ENCODE assay signal across 16 cellular contexts in genomic region chr10:79075418-79075817, GRCh38. TPM values are rescaled to one million over a fixed set of nuclear protein-coding genes. Genes with fewer than 3 reads are reported as not detected.
DNase-seq lines count a peak whose midpoint lies in the region; ATAC-seq, FAIRE-seq and TF ChIP-seq lines count a peak whose summit lies in the region.
"Had no signal": no experiment of that assay in that cellular context is flagged by ENCODE, and none has a peak within 500 bp of the region (broad histone marks: within the 10 kb centered on the region; RNA-seq: fewer than 3 reads in every experiment).

No MANE protein-coding gene starts in this region.

- no peak overlapping the region for H2BK120ac ChIP-seq in IMR-90 (ENCODE audit: low read depth, low read length)

- no peak overlapping the region for H3K56ac ChIP-seq in IMR-90 (ENCODE audit: extremely low read depth, insufficient read depth, low read length)

- H3K4me1 ChIP-seq in IMR-90 (ENCODE audit: control insufficient read depth, insufficient read depth, low read length) (peaks cover 71% of the 10 kb centered on the region), mucosa of stomach (ENCODE audit: control insufficient read depth, insufficient read depth, low read length) (peaks cover 91% of the 10 kb centered on the region), tibial nerve (peaks cover 12 to 96% (median 91%) of the 10 kb centered on the region in 4 donors)

- H3K27ac ChIP-seq in IMR-90 (ENCODE audit: insufficient read depth, low read length) (no peak overlapping the region), tibial nerve (peak overlapping the region in 3 of 4 donors; percentile 90 to 98 (median 96))
- H3K27ac ChIP-seq: parathyroid adenoma had no signal

- H3K4me1 Mint-ChIP-seq in dendritic cell treated with granulocyte-macrophage colony-stimulating factor and Interleukin-4, amounts not matched to agents 40 ng/mL and 50 ng/mL, for 4 days (ENCODE audit: low read depth) = peaks cover 97% of the 10 kb centered on the region
- H3K4me1 Mint-ChIP-seq in T-cell = peaks cover 47 to 76% (median 51%) of the 10 kb centered on the region in 3 donors

- H3K4ac ChIP-seq in IMR-90 (ENCODE audit: low read depth, low read length) = no peak overlapping the region

- H3K27me3 ChIP-seq in IMR-90 (ENCODE audit: control insufficient read depth, insufficient read depth, low read length) (no peaks in the 10 kb centered on the region), mucosa of stomach (ENCODE audit: control insufficient read depth, insufficient read depth, low read length) (no peaks in the 10 kb centered on the region), tibial nerve (no peaks in the 10 kb centered on the region)
- H3K27me3 ChIP-seq: left lung had no signal

- TF ChIP-seq EP300 in tibial nerve (IDR thresholded peaks at IDR 0.05) = no peak

- no peak overlapping the region for H3K9ac ChIP-seq in IMR-90 (ENCODE audit: low read depth, low read length)
- peak overlapping the region; percentile 7 for H3K9ac ChIP-seq in mucosa of stomach (ENCODE audit: low read length)
- H3K9ac ChIP-seq: parathyroid adenoma had no signal

- dilution Hi-C loops in IMR-90 (cut with HindIII; ENCODE audit: low sequenced_read_pairs, unreplicated experiment) = no loop called here

- H3K36me3 Mint-ChIP-seq in dendritic cell treated with granulocyte-macrophage colony-stimulating factor and Interleukin-4, amounts not matched to agents 40 ng/mL and 50 ng/mL, for 4 days (ENCODE audit: low read depth) = peaks cover 8% of the 10 kb centered on the region
- no peaks in the 10 kb centered on the region for H3K36me3 Mint-ChIP-seq in T-cell

- TF ChIP-seq RAD21 in IMR-90 (IDR thresholded peaks at IDR 0.05; ENCODE audit: low read length) = no peak

- H2BK15ac ChIP-seq in IMR-90 (ENCODE audit: low read depth, low read length) = no peak overlapping the region

- H2BK5ac ChIP-seq in IMR-90 (ENCODE audit: low read depth, low read length, poor library complexity, severe bottlenecking) = no peak overlapping the region

- intact Hi-C loops in IMR-90 (cut with micrococcal nuclease) = no loop called here
- intact Hi-C loops in dendritic cell treated with granulocyte-macrophage colony-stimulating factor and Interleukin-4, amounts not matched to agents 40 ng/mL and 50 ng/mL, for 4 days (cut with micrococcal nuclease) = loop anchor here (5.0 kb wide), 1 partner anchor 72 kb away; no protein-coding TSS in a partner anchor

- no peak for ATAC-seq in IMR-90 (ENCODE audit: low read depth)
- no peak for ATAC-seq in T-cell (replicated peaks in 1 of 4)

- H3K36me3 ChIP-seq in IMR-90 (ENCODE audit: control insufficient read depth, insufficient read depth, low read length) = no peaks in the 10 kb centered on the region; the same call in 1 of the 2 replicates
- H3K36me3 ChIP-seq in mucosa of stomach (ENCODE audit: control insufficient read depth, insufficient read depth, low read length) = no peaks in the 10 kb centered on the region
- H3K36me3 ChIP-seq in tibial nerve = no peaks in the 10 kb centered on the region
- H3K36me3 ChIP-seq: left lung had no signal

- no peak overlapping the region for H4K5ac ChIP-seq in IMR-90 (ENCODE audit: low read depth, low read length)

- no peak for FAIRE-seq in D721Med (lab: Jason Lieb, UNC)

- H2BK20ac ChIP-seq in IMR-90 (ENCODE audit: low read depth, low read length) = no peak overlapping the region

- H3K4me3 ChIP-seq in IMR-90 (ENCODE audit: insufficient read depth, low read depth, low read length) = no peak overlapping the region
- H3K4me3 ChIP-seq in mucosa of stomach (ENCODE audit: low read length) = no peak overlapping the region
- no peak overlapping the region for H3K4me3 ChIP-seq in tibial nerve
- H3K4me3 ChIP-seq: left lung had no signal

- in situ Hi-C loops in IMR-90 (cut with MboI; ENCODE audit: low sequenced_read_pairs) = loop anchor here (10.0 kb wide), 1 partner anchor 1031 kb away; no protein-coding TSS in a partner anchor

- H3K9me3 ChIP-seq in IMR-90 (ENCODE audit: control insufficient read depth, insufficient read depth, low read length) (no peaks in the 10 kb centered on the region), mucosa of stomach (ENCODE audit: control insufficient read depth, low read length) (no peaks in the 10 kb centered on the region), tibial nerve (no peaks in the 10 kb centered on the region)
- H3K9me3 ChIP-seq: left lung had no signal

- no peak for TF ChIP-seq POLR2A in IMR-90 (IDR thresholded peaks at IDR 0.05; ENCODE audit: low read depth, low read length)
- no peak for TF ChIP-seq POLR2A in tibial nerve (IDR thresholded peaks at IDR 0.05)

- no peak overlapping the region for H4K91ac ChIP-seq in IMR-90 (ENCODE audit: insufficient read depth, low read depth, low read length)

- H3K4me3 Mint-ChIP-seq in dendritic cell treated with granulocyte-macrophage colony-stimulating factor and Interleukin-4, amounts not matched to agents 40 ng/mL and 50 ng/mL, for 4 days = peak overlapping the region; percentile 0
- no peak overlapping the region for H3K4me3 Mint-ChIP-seq in T-cell

- DNase-seq in IMR-90 (no peak), tibial nerve (ENCODE audit: low spot score in 2 of 2) (no peak), D721Med (ENCODE audit: insufficient read length, low spot score) (no peak), T-cell (no peak)
- DNase-seq in activated CD4-positive, CD25-positive, alpha-beta regulatory T cell treated with anti-CD3 and anti-CD28 coated beads, Interleukin-2, amount 50 U/mL, for 72 hours = no peak
- DNase-seq: activated CD4-positive, alpha-beta T cell treated with anti-CD3 and anti-CD28 coated beads for 4 hours; COR-L47; Karpas-422; NCI-H1092; NCI-H2081; NCI-H510A; stimulated activated CD4-positive, alpha-beta T cell treated with anti-CD3 and anti-CD28 coated beads, Interleukin-4, amount 100 ng/mL, for 4 hours had no signal

- peak overlapping the region; percentile 31; the same call in 1 of the 2 replicates for H2AK5ac ChIP-seq in IMR-90 (ENCODE audit: low read depth, low read length)

- peaks cover 100% of the 10 kb centered on the region for H4K20me1 ChIP-seq in IMR-90 (ENCODE audit: insufficient read depth, low read length)

- H2AFZ ChIP-seq in IMR-90 (replicated peaks; ENCODE audit: low read length, poor library complexity) = no peak overlapping the region
- H2AFZ ChIP-seq: parathyroid adenoma had no signal

- 83% methylated on average over 1 of the region's 3 CpGs; no CpG with 5 or more reads in 1 of the 2 experiments for WGBS in IMR-90 (ENCODE audit: extremely low coverage in 2 of 2, insufficient read length in 1 of 2), 2 experiments
- 64 to 80% methylated on average over 2 to 3 of the region's 3 CpGs for WGBS in tibial nerve, 2 donors

- TF ChIP-seq CTCF in IMR-90 (conservative IDR thresholded peaks at IDR 0.05; ENCODE audit: low read depth, low read length) (no peak), tibial nerve (IDR thresholded peaks at IDR 0.05) (no peak), D721Med (IDR thresholded peaks at IDR 0.05; ENCODE audit: insufficient read depth, missing control alignments) (no peak)

- H3K18ac ChIP-seq in IMR-90 (ENCODE audit: low read depth, low read length) = no peak overlapping the region

- H3K23ac ChIP-seq in IMR-90 (ENCODE audit: low read depth, low read length) = no peak overlapping the region

- CTCF ChIA-PET in IMR-90 (lab: Yijun Ruan, JAX) = interaction anchor here (1.4 kb wide), 2 partner anchors 38 to 120 kb away, joined by 3 to 4 read pairs; no protein-coding TSS in a partner anchor
- CTCF ChIA-PET in T-cell (lab: Charles Lee) = no interaction called here

- H3K27me3 Mint-ChIP-seq in dendritic cell treated with granulocyte-macrophage colony-stimulating factor and Interleukin-4, amounts not matched to agents 40 ng/mL and 50 ng/mL, for 4 days = no peaks in the 10 kb centered on the region
- no peaks in the 10 kb centered on the region for H3K27me3 Mint-ChIP-seq in T-cell

- H3K27ac Mint-ChIP-seq in dendritic cell treated with granulocyte-macrophage colony-stimulating factor and Interleukin-4, amounts not matched to agents 40 ng/mL and 50 ng/mL, for 4 days = peak overlapping the region; percentile 31
- no peak overlapping the region for H3K27ac Mint-ChIP-seq in T-cell

- H3K79me1 ChIP-seq in IMR-90 (ENCODE audit: low read depth in 1 of 2, low read length in 2 of 2) = peaks cover 4 to 85% of the 10 kb centered on the region in 2 experiments; a peak in 2 of 4 replicates

- no peak overlapping the region for H3K4me2 ChIP-seq in IMR-90 (ENCODE audit: low read depth, low read length)

- POLR2A ChIA-PET in IMR-90 (lab: Charles Lee; ENCODE audit: unreplicated experiment) (no interaction called here), T-cell (lab: Charles Lee) (no interaction called here)

- H2AK9ac ChIP-seq in IMR-90 (replicated peaks; ENCODE audit: low read depth, low read length, poor library complexity) = no peak overlapping the region

- peak overlapping the region; percentile 36; the same call in 1 of the 2 replicates for H3K14ac ChIP-seq in IMR-90 (replicated peaks; ENCODE audit: low read depth, low read length)

- no peak overlapping the region for H4K8ac ChIP-seq in IMR-90 (ENCODE audit: low read depth in 2 of 2, low read length in 2 of 2)

- H3K9me1 ChIP-seq in IMR-90 (ENCODE audit: insufficient read depth, low read length) = peaks cover 61% of the 10 kb centered on the region

- H3K9me3 Mint-ChIP-seq in dendritic cell treated with granulocyte-macrophage colony-stimulating factor and Interleukin-4, amounts not matched to agents 40 ng/mL and 50 ng/mL, for 4 days = no peaks in the 10 kb centered on the region
- H3K9me3 Mint-ChIP-seq in T-cell = no peaks in the 10 kb centered on the region

- BruUV-seq in IMR-90 (replicated peaks; lab: Mats Ljungman, UMichigan) = no TSS peak

TF ChIP-seq in IMR-90, 13 proteins besides CTCF, POLR2A, EP300 and RAD21 (continues in another document):
- TF ChIP-seq CEBPB (IDR thresholded peaks at IDR 0.05; ENCODE audit: low read depth, low read length) (no peak), SMC3 (IDR thresholded peaks at IDR 0.05; ENCODE audit: low read depth, low read length) (no peak), USF2 (IDR thresholded peaks at IDR 0.05; ENCODE audit: low read depth, low read length) (no peak), MAFK (IDR thresholded peaks at IDR 0.05; ENCODE audit: low read depth, low read length) (no peak), NFE2L2 (IDR thresholded peaks at IDR 0.05; ENCODE audit: low read depth, low read length) (no peak), RCOR1 (IDR thresholded peaks at IDR 0.05; ENCODE audit: insufficient replicate concordance, low read length) (no peak)

RNA-seq across cellular contexts. Expression of gene ZMIZ1, which starts 6.7 kb away (rescaled TPM):
- total RNA-seq in IMR-90 (2012; rRNA removed) (6.6 and 6.7 TPM in 2 replicates), tibial nerve (10 to 100 TPM; 65.5 to 88.2 (median 69.3) TPM), T-cell (10 to 100 TPM; 16.8 to 27.1 (median 21.2) TPM)
- polyA plus RNA-seq in IMR-90 (2012; rRNA removed) = 43.2 and 48.7 TPM in 2 replicates
- 39.5 and 51.2 TPM in 2 replicates for polyA plus RNA-seq in IMR-90 (2012; cell fraction: cytosol; rRNA removed)
- polyA plus RNA-seq in IMR-90 (2012; cell fraction: nucleus; rRNA removed; ENCODE audit: low replicate concordance) = 57.0 and 113 TPM in 2 replicates
